ENCODE assay signal across 13 cellular contexts in genomic region chr9:84238652-84239051, GRCh38.
DNase-seq lines count a peak whose midpoint lies in the region; ATAC-seq, FAIRE-seq and TF ChIP-seq lines count a peak whose summit lies in the region.
"Had no signal": no experiment of that assay in that cellular context is flagged by ENCODE, and none has a peak within 500 bp of the region (broad histone marks: within the 10 kb centered on the region; RNA-seq: fewer than 3 reads in every experiment).

No MANE protein-coding gene starts in this region.

- no peak overlapping the region for H3K4me3 Mint-ChIP-seq in activated CD4-positive, alpha-beta T cell treated with anti-CD3 and anti-CD28 coated beads, Interleukin-2, amount 10 ng/mL, durations not matched to agents 7 days and 5 days
- H3K4me3 Mint-ChIP-seq: CD4-positive, CD25-positive, alpha-beta regulatory T cell; stimulated activated naive B cell treated with anti-CD40 and anti-IgM and Interleukin-4, amounts not matched to agents 10 μg/mL and 1 μg/mL and 100 μg/mL, for 72 hours had no signal

- H3K36me3 ChIP-seq in cardiac muscle cell (no peaks in the 10 kb centered on the region), GM12878 (ENCODE audit: control insufficient read depth in 2 of 2, insufficient read depth in 2 of 2, low read length in 1 of 2) (no peaks in the 10 kb centered on the region)
- H3K36me3 ChIP-seq: neutrophil had no signal

- peaks cover 3% of the 10 kb centered on the region for H3K27me3 Mint-ChIP-seq in activated CD4-positive, alpha-beta T cell treated with anti-CD3 and anti-CD28 coated beads, Interleukin-2, amount 10 ng/mL, durations not matched to agents 7 days and 5 days

- no peak overlapping the region for H3K27ac Mint-ChIP-seq in activated CD4-positive, alpha-beta T cell treated with anti-CD3 and anti-CD28 coated beads, Interleukin-2, amount 10 ng/mL, durations not matched to agents 7 days and 5 days
- H3K27ac Mint-ChIP-seq: CD4-positive, CD25-positive, alpha-beta regulatory T cell; stimulated activated naive B cell treated with anti-CD40 and anti-IgM and Interleukin-4, amounts not matched to agents 10 μg/mL and 1 μg/mL and 100 μg/mL, for 72 hours had no signal

- ATAC-seq in GM12878, result no peak
- ATAC-seq: stimulated activated naive B cell treated with anti-CD40 and anti-IgM and Interleukin-4, amounts not matched to agents 10 μg/mL and 1 μg/mL and 100 μg/mL, for 72 hours had no signal

- BruUV-seq in GM12878 (replicated peaks; lab: Mats Ljungman, UMichigan), result no TSS peak

- CTCF ChIA-PET in GM12878 (lab: Yijun Ruan, JAX), result interaction anchor here (1.0 kb wide), 1 partner anchor 8 kb away, joined by 3 read pairs; no protein-coding TSS in a partner anchor
- CTCF ChIA-PET in activated CD4-positive, alpha-beta T cell treated with anti-CD3 and anti-CD28 coated beads, Interleukin-2, amount 10 ng/mL, durations not matched to agents 7 days and 5 days (lab: Charles Lee), result interaction anchor here (0.6 to 1.4 kb wide), 3 partner anchors 16 to 146 kb away, joined by 3 to 4 read pairs (median 3); no protein-coding TSS in a partner anchor

- no peak overlapping the region for H3K4me2 ChIP-seq in GM12878 (ENCODE audit: control insufficient read depth, insufficient read depth)

- SMC1A ChIA-PET in GM12878 (lab: Charles Lee; ENCODE audit: uncharacterized antibody, unreplicated experiment), result interaction anchor here (0.9 to 1.0 kb wide), 2 partner anchors 15 to 22 kb away, joined by 3 read pairs; no protein-coding TSS in a partner anchor

- TF ChIP-seq POLR2A in GM12878 (IDR thresholded peaks at IDR 0.05; ENCODE audit: low read depth, low read length), result no peak

- TF ChIP-seq CTCF in cardiac muscle cell (IDR thresholded peaks at IDR 0.05; ENCODE audit: low read depth, low read length) (peak; percentile 8), GM12878 (IDR thresholded peaks at IDR 0.05 in 2 of 3, conservative IDR thresholded peaks at IDR 0.05 in 1 of 3; ENCODE audit: control insufficient read depth in 2 of 3, extremely low read depth in 1 of 3, insufficient read depth in 1 of 3, low read depth in 3 of 3, low read length in 3 of 3) (peak in 1 of 3 experiments; percentile 22; a peak in 1 of 6 replicates), retinal pigment epithelial cell (conservative IDR thresholded peaks at IDR 0.05; ENCODE audit: low read depth, low read length) (peak; percentile 33)

- no peaks in the 10 kb centered on the region for H3K4me1 Mint-ChIP-seq in activated CD4-positive, alpha-beta T cell treated with anti-CD3 and anti-CD28 coated beads, Interleukin-2, amount 10 ng/mL, durations not matched to agents 7 days and 5 days
- H3K4me1 Mint-ChIP-seq: CD4-positive, CD25-positive, alpha-beta regulatory T cell; stimulated activated naive B cell treated with anti-CD40 and anti-IgM and Interleukin-4, amounts not matched to agents 10 μg/mL and 1 μg/mL and 100 μg/mL, for 72 hours had no signal

- H3K4me1 ChIP-seq in cardiac muscle cell (ENCODE audit: low read depth) (peaks cover 7% of the 10 kb centered on the region), GM12878 (ENCODE audit: control insufficient read depth, insufficient read depth, low read length) (no peaks in the 10 kb centered on the region)

- intact Hi-C loops in cardiac septum (cut with DNase I), result no loop called here
- intact Hi-C loops in GM12878 (cut with micrococcal nuclease; ENCODE audit: unreplicated experiment), result no loop called here

- TF ChIP-seq EP300 in GM12878 (IDR thresholded peaks at IDR 0.05; ENCODE audit: borderline replicate concordance in 1 of 2, control insufficient read depth in 1 of 2, low read depth in 2 of 2, low read length in 2 of 2), result no peak

- RAD21 ChIA-PET in GM12878 (lab: Charles Lee; ENCODE audit: unreplicated experiment), result no interaction called here

- 48% methylated on average over 4 of the region's 4 CpGs for WGBS in GM12878 (ENCODE audit: insufficient coverage, insufficient replicate concordance, low lambda C conversion rate, missing lambda C conversion rate)

- FAIRE-seq in GM12878 (lab: Jason Lieb, UNC), result no peak
- FAIRE-seq: HTR-8/SVneo had no signal

- H3K27me3 ChIP-seq in cardiac muscle cell (no peaks in the 10 kb centered on the region), GM12878 (replicated peaks in 1 of 2; ENCODE audit: control insufficient read depth in 2 of 2, insufficient read depth in 2 of 2, low read length in 1 of 2) (no peaks in the 10 kb centered on the region)
- H3K27me3 ChIP-seq: neutrophil had no signal

- no peak overlapping the region for H3K4me3 ChIP-seq in cardiac muscle cell
- no peak overlapping the region for H3K4me3 ChIP-seq in GM12878
- no peak overlapping the region for H3K4me3 ChIP-seq in retinal pigment epithelial cell (ENCODE audit: low read length)

- H3K79me2 ChIP-seq in GM12878 (ENCODE audit: control insufficient read depth, insufficient read depth, low read length), result no peaks in the 10 kb centered on the region

- in situ Hi-C loops in GM12878 (cut with MboI), result no loop called here

- no peak for TF ChIP-seq RAD21 in GM12878 (IDR thresholded peaks at IDR 0.05; ENCODE audit: insufficient read depth, low read depth, low read length)

- H3K9me3 ChIP-seq in cardiac muscle cell (ENCODE audit: low read depth), result no peaks in the 10 kb centered on the region
- H3K9me3 ChIP-seq in GM12878 (replicated peaks; ENCODE audit: control insufficient read depth, insufficient read depth, low read length), result peaks cover 5% of the 10 kb centered on the region; the same call in 2 of the 3 replicates
- H3K9me3 ChIP-seq: neutrophil had no signal

- POLR2A ChIA-PET in GM12878 (lab: Charles Lee), result no interaction called here
- POLR2A ChIA-PET in activated CD4-positive, alpha-beta T cell treated with anti-CD3 and anti-CD28 coated beads, Interleukin-2, amount 10 ng/mL, durations not matched to agents 7 days and 5 days (lab: Charles Lee), result no interaction called here

- no peak overlapping the region for H3K9ac ChIP-seq in GM12878 (ENCODE audit: control insufficient read depth, insufficient read depth, low read length)

- H4K20me1 ChIP-seq in GM12878 (ENCODE audit: control insufficient read depth, insufficient read depth), result no peaks in the 10 kb centered on the region

- no peaks in the 10 kb centered on the region for H3K36me3 Mint-ChIP-seq in activated CD4-positive, alpha-beta T cell treated with anti-CD3 and anti-CD28 coated beads, Interleukin-2, amount 10 ng/mL, durations not matched to agents 7 days and 5 days (ENCODE audit: low read depth)
- H3K36me3 Mint-ChIP-seq: CD4-positive, CD25-positive, alpha-beta regulatory T cell had no signal

- DNase-seq in cardiac muscle cell (ENCODE audit: low read depth in 1 of 2, low spot score in 1 of 2) (peak in 1 of 2 donors; percentile 10), cardiac septum (ENCODE audit: low spot score) (no peak), LHCN-M2 (ENCODE audit: low read depth) (peak; percentile 24), GM12878 (ENCODE audit: low read depth, low spot score) (no peak), retinal pigment epithelial cell (ENCODE audit: low read depth) (no peak), epidermal melanocyte (ENCODE audit: insufficient read length, low spot score) (no peak), putamen (ENCODE audit: low spot score) (no peak)
- DNase-seq in activated CD4-positive, alpha-beta T cell treated with anti-CD3 and anti-CD28 coated beads, Interleukin-2, amount 10 ng/mL, durations not matched to agents 7 days and 5 days, result no peak
- DNase-seq: NCI-H345; stimulated activated naive B cell treated with anti-CD40 and anti-IgM and Interleukin-4, amounts not matched to agents 10 μg/mL and 1 μg/mL and 100 μg/mL, for 72 hours had no signal

- H2AFZ ChIP-seq in GM12878 (ENCODE audit: control insufficient read depth, low read depth, low read length), result 0 out of 2 replicates have a peak overlapping the region, but pooled peaks have one; percentile 41

- H3K27ac ChIP-seq in cardiac muscle cell, result no peak overlapping the region
- H3K27ac ChIP-seq in GM12878 (ENCODE audit: control insufficient read depth, insufficient read depth), result no peak overlapping the region
- H3K27ac ChIP-seq: neutrophil had no signal

- peaks cover 11% of the 10 kb centered on the region for H3K9me3 Mint-ChIP-seq in activated CD4-positive, alpha-beta T cell treated with anti-CD3 and anti-CD28 coated beads, Interleukin-2, amount 10 ng/mL, durations not matched to agents 7 days and 5 days

TF ChIP-seq in GM12878, 131 proteins besides CTCF, POLR2A, EP300 and RAD21 (continues in another document):
- TF ChIP-seq MEF2B (IDR thresholded peaks at IDR 0.05; ENCODE audit: partially characterized antibody, poor library complexity, severe bottlenecking) (no peak), SRF (IDR thresholded peaks at IDR 0.05; ENCODE audit: low read depth in 2 of 2, low read length in 2 of 2) (no peak), TBL1XR1 (IDR thresholded peaks at IDR 0.05; ENCODE audit: low read depth, low read length) (no peak), RELB (IDR thresholded peaks at IDR 0.05; ENCODE audit: low read depth) (no peak), TAF1 (IDR thresholded peaks at IDR 0.05; ENCODE audit: borderline replicate concordance, low read depth, low read length) (no peak), HCFC1 (IDR thresholded peaks at IDR 0.05; ENCODE audit: low read length) (no peak)
